8 cellular contexts compared by ENCODE assay signal in genomic region chr10:133753545-133753944, GRCh38.
DNase-seq lines count a peak whose midpoint lies in the region; ATAC-seq, FAIRE-seq and TF ChIP-seq lines count a peak whose summit lies in the region.
"Not testable (repeated sequence)": the region's sequence is repeated elsewhere in the genome, so short reads cannot be mapped to it uniquely, and the experiment has no call there.

No MANE protein-coding gene starts in this region.

- H3K79me2 ChIP-seq in HepG2 (ENCODE audit: insufficient read depth, low read length): not testable (repeated sequence)

- H3K27me3 ChIP-seq in HepG2 (ENCODE audit: control insufficient read depth in 1 of 2, insufficient read depth in 2 of 2, low read length in 2 of 2); upper lobe of left lung: not testable (repeated sequence)

- not testable (repeated sequence) for H3K36me3 Mint-ChIP-seq in central memory CD8-positive, alpha-beta T cell (ENCODE audit: insufficient read depth)

- not testable (repeated sequence) for FAIRE-seq in HepG2 (lab: Jason Lieb, UNC)

- ATAC-seq in SK-N-SH treated with all-trans-retinoic acid at 6 μM for 48 hours: peak; percentile 61; the same call in 2 of the 3 replicates
- ATAC-seq in central memory CD8-positive, alpha-beta T cell (replicated peaks; ENCODE audit: extremely low read depth, poor library complexity, severe bottlenecking): peak; percentile 62
- peak; percentile 68 for ATAC-seq in Right ventricle myocardium inferior
- peak; percentile 42 for ATAC-seq in left ventricle myocardium superior
- peak; percentile 72 for ATAC-seq in HepG2
- ATAC-seq in mucosa of descending colon: peak; percentile 54
- ATAC-seq in sciatic nerve: peak; percentile 78
- peak; percentile 88 to 94 for ATAC-seq in upper lobe of left lung (ENCODE audit: low FRiP score in 2 of 2)

- TF ChIP-seq POLR2A in HepG2 (IDR thresholded peaks at IDR 0.05; ENCODE audit: insufficient read depth in 1 of 2, low read depth in 2 of 2, low read length in 2 of 2); upper lobe of left lung (IDR thresholded peaks at IDR 0.05): not testable (repeated sequence)

- H3K4me1 ChIP-seq in HepG2 (ENCODE audit: insufficient read depth, low read length); mucosa of descending colon (ENCODE audit: low read depth); upper lobe of left lung: not testable (repeated sequence)

- H3K9me3 Mint-ChIP-seq in central memory CD8-positive, alpha-beta T cell: not testable (repeated sequence)

- no CpG with 5 or more reads among the region's 39 CpGs for WGBS in HepG2 (ENCODE audit: low lambda C conversion rate)
- no CpG with 5 or more reads among the region's 39 CpGs for WGBS in upper lobe of left lung, 2 donors

- H4K20me1 ChIP-seq in HepG2 (ENCODE audit: insufficient read depth, low read length): not testable (repeated sequence)

- not testable (repeated sequence) for DNase-seq in central memory CD8-positive, alpha-beta T cell (ENCODE audit: low spot score in 2 of 2); Right ventricle myocardium inferior (ENCODE audit: missing footprints); left ventricle myocardium superior; HepG2 (ENCODE audit: low spot score); mucosa of descending colon; sciatic nerve (ENCODE audit: low spot score); upper lobe of left lung

- not testable (repeated sequence) for H3K4me3 Mint-ChIP-seq in central memory CD8-positive, alpha-beta T cell

- not testable (repeated sequence) for H3K4me3 ChIP-seq in HepG2 (replicated peaks in 1 of 3; ENCODE audit: insufficient read depth in 1 of 3, low read depth in 2 of 3, low read length in 3 of 3); mucosa of descending colon; upper lobe of left lung

- not testable (repeated sequence) for H3K36me3 ChIP-seq in HepG2 (replicated peaks in 1 of 2; ENCODE audit: control insufficient read depth in 1 of 2, insufficient read depth in 2 of 2, low read length in 2 of 2); mucosa of descending colon (ENCODE audit: low read depth); upper lobe of left lung

- POLR2A ChIA-PET in HepG2 (lab: Yijun Ruan, JAX): not testable (repeated sequence)

- intact Hi-C loops in Right ventricle myocardium inferior (cut with DNase I); left ventricle myocardium superior (cut with micrococcal nuclease); HepG2 (cut with micrococcal nuclease; ENCODE audit: unreplicated experiment); mucosa of descending colon (cut with DNase I, micrococcal nuclease); sciatic nerve (cut with DNase I): not testable (repeated sequence)

- in situ Hi-C loops in HepG2 (cut with HindIII; ENCODE audit: extremely low pct_ligation_motif_present, low pct_unique_long_range_greater_than_20kb): not testable (repeated sequence)

- H3K27me3 Mint-ChIP-seq in central memory CD8-positive, alpha-beta T cell: not testable (repeated sequence)

- H3K4me1 Mint-ChIP-seq in central memory CD8-positive, alpha-beta T cell: not testable (repeated sequence)

- not testable (repeated sequence) for H3K9me3 ChIP-seq in HepG2 (ENCODE audit: low read length); mucosa of descending colon; upper lobe of left lung

- not testable (repeated sequence) for H3K9ac ChIP-seq in HepG2 (ENCODE audit: insufficient read depth, low read depth, low read length)

- TF ChIP-seq EP300 in HepG2 (IDR thresholded peaks at IDR 0.05; ENCODE audit: low read depth in 2 of 2, low read length in 2 of 2); HepG2 (CRISPR knock-in tag; IDR thresholded peaks at IDR 0.05; ENCODE audit: borderline replicate concordance); upper lobe of left lung (IDR thresholded peaks at IDR 0.05): not testable (repeated sequence)

- not testable (repeated sequence) for TF ChIP-seq RAD21 in HepG2 (CRISPR knock-in tag; IDR thresholded peaks at IDR 0.05)

- TF ChIP-seq CTCF in HepG2 (CRISPR knock-in tag; IDR thresholded peaks at IDR 0.05); mucosa of descending colon (IDR thresholded peaks at IDR 0.05); upper lobe of left lung (IDR thresholded peaks at IDR 0.05): not testable (repeated sequence)

- H3K27ac Mint-ChIP-seq in central memory CD8-positive, alpha-beta T cell (ENCODE audit: low read depth): not testable (repeated sequence)

- H3K27ac ChIP-seq in HepG2 (ENCODE audit: extremely low read length, insufficient read depth, low read length); upper lobe of left lung: not testable (repeated sequence)

- CTCF ChIA-PET in HepG2 (lab: Yijun Ruan, JAX; ENCODE audit: low intra/inter-chr PET ratio, low total read pairs): not testable (repeated sequence)

- BruUV-seq in HepG2 (replicated peaks; lab: Mats Ljungman, UMichigan): not testable (repeated sequence)

- not testable (repeated sequence) for H3K4me2 ChIP-seq in HepG2 (ENCODE audit: low read depth, low read length)

- H2AFZ ChIP-seq in HepG2 (ENCODE audit: low read length): not testable (repeated sequence)
